In the genomic region with DNA sequence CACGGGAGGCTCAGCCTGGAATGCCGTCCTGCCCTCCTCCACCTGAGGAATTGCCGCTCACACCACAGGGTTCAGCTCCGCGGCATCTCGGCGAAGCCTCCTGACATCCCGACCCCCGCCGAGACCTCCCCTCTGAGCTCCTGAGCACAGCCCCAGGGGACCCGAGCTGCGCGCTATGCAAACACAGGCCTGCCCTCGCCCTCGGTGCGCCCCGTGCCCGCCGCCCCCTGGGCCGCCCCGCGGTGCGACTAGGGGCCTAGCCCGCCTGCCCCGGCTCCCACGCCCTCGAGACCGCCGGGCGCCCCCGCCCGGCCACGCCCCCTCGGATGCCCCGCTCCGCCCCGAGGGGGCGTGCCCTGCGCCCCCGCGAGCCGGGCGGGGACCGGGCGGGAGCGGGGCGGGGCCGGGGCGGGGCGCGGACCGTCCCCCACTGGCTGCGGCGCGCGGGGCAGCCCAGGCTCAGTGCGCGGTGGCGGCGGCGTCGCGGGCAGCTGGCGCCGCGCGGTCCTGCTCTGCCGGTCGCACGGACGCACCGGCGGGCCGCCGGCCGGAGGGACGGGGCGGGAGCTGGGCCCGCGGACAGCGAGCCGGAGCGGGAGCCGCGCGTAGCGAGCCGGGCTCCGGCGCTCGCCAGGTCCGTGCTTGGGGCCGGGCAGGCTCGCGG, we compare ENCODE assay signal across 1 cellular context.
TF ChIP-seq lines count a peak whose summit lies in the region.

A gene (plus strand): TSS at position 462 of the 664 bp plus-strand sequence. CDS start 642 bp downstream, outside the sequence.

TF ChIP-seq in HEK293, 187 proteins besides CTCF, POLR2A, EP300 and RAD21 (continued from another document):
- TF ChIP-seq, protein P1, sequence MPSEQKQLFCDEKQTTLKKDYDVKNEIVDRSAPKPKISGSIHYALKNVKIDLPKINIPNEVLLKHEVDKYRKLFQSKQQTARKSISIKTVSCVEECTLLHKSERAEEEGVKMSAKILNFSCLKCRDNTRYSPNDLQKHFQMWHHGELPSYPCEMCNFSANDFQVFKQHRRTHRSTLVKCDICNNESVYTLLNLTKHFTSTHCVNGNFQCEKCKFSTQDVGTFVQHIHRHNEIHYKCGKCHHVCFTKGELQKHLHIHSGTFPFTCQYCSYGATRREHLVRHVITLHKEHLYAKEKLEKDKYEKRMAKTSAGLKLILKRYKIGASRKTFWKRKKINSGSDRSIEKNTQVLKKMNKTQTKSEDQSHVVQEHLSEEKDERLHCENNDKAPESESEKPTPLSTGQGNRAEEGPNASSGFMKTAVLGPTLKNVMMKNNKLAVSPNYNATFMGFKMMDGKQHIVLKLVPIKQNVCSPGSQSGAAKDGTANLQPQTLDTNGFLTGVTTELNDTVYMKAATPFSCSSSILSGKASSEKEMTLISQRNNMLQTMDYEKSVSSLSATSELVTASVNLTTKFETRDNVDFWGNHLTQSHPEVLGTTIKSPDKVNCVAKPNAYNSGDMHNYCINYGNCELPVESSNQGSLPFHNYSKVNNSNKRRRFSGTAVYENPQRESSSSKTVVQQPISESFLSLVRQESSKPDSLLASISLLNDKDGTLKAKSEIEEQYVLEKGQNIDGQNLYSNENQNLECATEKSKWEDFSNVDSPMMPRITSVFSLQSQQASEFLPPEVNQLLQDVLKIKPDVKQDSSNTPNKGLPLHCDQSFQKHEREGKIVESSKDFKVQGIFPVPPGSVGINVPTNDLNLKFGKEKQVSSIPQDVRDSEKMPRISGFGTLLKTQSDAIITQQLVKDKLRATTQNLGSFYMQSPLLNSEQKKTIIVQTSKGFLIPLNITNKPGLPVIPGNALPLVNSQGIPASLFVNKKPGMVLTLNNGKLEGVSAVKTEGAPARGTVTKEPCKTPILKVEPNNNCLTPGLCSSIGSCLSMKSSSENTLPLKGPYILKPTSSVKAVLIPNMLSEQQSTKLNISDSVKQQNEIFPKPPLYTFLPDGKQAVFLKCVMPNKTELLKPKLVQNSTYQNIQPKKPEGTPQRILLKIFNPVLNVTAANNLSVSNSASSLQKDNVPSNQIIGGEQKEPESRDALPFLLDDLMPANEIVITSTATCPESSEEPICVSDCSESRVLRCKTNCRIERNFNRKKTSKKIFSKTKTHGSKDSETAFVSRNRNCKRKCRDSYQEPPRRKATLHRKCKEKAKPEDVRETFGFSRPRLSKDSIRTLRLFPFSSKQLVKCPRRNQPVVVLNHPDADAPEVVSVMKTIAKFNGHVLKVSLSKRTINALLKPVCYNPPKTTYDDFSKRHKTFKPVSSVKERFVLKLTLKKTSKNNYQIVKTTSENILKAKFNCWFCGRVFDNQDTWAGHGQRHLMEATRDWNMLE (tag by site-specific recombination; conservative IDR thresholded peaks at IDR 0.05; ENCODE audit: low read depth), result no peak
- TF ChIP-seq, protein P2, sequence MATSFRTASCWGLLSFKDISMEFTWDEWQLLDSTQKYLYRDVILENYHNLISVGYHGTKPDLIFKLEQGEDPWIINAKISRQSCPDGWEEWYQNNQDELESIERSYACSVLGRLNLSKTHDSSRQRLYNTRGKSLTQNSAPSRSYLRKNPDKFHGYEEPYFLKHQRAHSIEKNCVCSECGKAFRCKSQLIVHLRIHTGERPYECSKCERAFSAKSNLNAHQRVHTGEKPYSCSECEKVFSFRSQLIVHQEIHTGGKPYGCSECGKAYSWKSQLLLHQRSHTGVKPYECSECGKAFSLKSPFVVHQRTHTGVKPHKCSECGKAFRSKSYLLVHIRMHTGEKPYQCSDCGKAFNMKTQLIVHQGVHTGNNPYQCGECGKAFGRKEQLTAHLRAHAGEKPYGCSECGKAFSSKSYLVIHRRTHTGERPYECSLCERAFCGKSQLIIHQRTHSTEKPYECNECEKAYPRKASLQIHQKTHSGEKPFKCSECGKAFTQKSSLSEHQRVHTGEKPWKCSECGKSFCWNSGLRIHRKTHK (tag by site-specific recombination; IDR thresholded peaks at IDR 0.05), result no peak
- TF ChIP-seq ZNF10 (tag by site-specific recombination; IDR thresholded peaks at IDR 0.05), result no peak
- TF ChIP-seq, protein P3, sequence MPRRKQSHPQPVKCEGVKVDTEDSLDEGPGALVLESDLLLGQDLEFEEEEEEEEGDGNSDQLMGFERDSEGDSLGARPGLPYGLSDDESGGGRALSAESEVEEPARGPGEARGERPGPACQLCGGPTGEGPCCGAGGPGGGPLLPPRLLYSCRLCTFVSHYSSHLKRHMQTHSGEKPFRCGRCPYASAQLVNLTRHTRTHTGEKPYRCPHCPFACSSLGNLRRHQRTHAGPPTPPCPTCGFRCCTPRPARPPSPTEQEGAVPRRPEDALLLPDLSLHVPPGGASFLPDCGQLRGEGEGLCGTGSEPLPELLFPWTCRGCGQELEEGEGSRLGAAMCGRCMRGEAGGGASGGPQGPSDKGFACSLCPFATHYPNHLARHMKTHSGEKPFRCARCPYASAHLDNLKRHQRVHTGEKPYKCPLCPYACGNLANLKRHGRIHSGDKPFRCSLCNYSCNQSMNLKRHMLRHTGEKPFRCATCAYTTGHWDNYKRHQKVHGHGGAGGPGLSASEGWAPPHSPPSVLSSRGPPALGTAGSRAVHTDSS (tag by site-specific recombination; IDR thresholded peaks at IDR 0.05), result no peak
- no peak for TF ChIP-seq HOXA7 (CRISPR knock-in tag; IDR thresholded peaks at IDR 0.05; ENCODE audit: borderline replicate concordance)
- no peak for TF ChIP-seq ZNF596 (tag by site-specific recombination; IDR thresholded peaks at IDR 0.05)
- no peak for TF ChIP-seq GLI4 (tag by site-specific recombination; IDR thresholded peaks at IDR 0.05)
- no peak for TF ChIP-seq SETDB1 (IDR thresholded peaks at IDR 0.05; ENCODE audit: insufficient read length, low read length)
- TF ChIP-seq, protein P4, sequence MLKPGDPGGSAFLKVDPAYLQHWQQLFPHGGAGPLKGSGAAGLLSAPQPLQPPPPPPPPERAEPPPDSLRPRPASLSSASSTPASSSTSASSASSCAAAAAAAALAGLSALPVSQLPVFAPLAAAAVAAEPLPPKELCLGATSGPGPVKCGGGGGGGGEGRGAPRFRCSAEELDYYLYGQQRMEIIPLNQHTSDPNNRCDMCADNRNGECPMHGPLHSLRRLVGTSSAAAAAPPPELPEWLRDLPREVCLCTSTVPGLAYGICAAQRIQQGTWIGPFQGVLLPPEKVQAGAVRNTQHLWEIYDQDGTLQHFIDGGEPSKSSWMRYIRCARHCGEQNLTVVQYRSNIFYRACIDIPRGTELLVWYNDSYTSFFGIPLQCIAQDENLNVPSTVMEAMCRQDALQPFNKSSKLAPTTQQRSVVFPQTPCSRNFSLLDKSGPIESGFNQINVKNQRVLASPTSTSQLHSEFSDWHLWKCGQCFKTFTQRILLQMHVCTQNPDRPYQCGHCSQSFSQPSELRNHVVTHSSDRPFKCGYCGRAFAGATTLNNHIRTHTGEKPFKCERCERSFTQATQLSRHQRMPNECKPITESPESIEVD (tag by site-specific recombination; IDR thresholded peaks at IDR 0.05), result no peak
- TF ChIP-seq ZNF621 (tag by site-specific recombination; IDR thresholded peaks at IDR 0.05), result no peak
- TF ChIP-seq ZNF146 (tag by site-specific recombination; IDR thresholded peaks at IDR 0.05), result no peak
- TF ChIP-seq ZNF660 (tag by site-specific recombination; IDR thresholded peaks at IDR 0.05), result no peak
- TF ChIP-seq, protein P5, sequence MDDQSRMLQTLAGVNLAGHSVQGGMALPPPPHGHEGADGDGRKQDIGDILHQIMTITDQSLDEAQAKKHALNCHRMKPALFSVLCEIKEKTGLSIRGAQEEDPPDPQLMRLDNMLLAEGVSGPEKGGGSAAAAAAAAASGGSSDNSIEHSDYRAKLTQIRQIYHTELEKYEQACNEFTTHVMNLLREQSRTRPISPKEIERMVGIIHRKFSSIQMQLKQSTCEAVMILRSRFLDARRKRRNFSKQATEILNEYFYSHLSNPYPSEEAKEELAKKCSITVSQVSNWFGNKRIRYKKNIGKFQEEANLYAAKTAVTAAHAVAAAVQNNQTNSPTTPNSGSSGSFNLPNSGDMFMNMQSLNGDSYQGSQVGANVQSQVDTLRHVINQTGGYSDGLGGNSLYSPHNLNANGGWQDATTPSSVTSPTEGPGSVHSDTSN (CRISPR knock-in tag; IDR thresholded peaks at IDR 0.05), result no peak
- TF ChIP-seq ZNF155 (tag by site-specific recombination; IDR thresholded peaks at IDR 0.05), result no peak
- TF ChIP-seq ZNF121 (tag by site-specific recombination; IDR thresholded peaks at IDR 0.05), result no peak
- TF ChIP-seq RBAK (tag by site-specific recombination; IDR thresholded peaks at IDR 0.05), result no peak
